22 cellular contexts compared by ENCODE assay signal in the genomic region with DNA sequence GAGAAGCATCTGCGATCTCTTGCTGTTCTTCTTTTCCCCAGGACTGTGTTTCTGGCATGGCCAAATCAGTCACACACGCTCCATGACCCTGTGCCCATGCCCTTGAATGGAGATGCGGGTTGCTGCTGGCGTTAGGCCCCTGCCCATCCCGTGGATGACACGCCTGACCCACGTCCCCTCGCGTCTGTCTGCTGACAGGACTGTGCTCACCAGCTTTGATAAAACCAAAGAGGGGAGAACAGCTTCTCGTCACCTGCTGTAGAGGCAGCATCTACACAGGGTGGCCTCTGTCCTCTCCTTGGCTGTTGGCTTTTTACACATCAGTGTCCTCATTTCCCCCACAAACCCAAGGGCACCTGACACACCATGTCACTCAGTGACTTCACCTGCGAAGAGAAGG. TPM values are rescaled to one million over a fixed set of nuclear protein-coding genes. Genes with fewer than 3 reads are reported as not detected.
DNase-seq lines count a peak whose midpoint lies in the region; ATAC-seq, FAIRE-seq and TF ChIP-seq lines count a peak whose summit lies in the region.
"Had no signal": no experiment of that assay in that cellular context is flagged by ENCODE, and none has a peak within 500 bp of the region (broad histone marks: within the 10 kb centered on the region; RNA-seq: fewer than 3 reads in every experiment).

No MANE protein-coding gene starts in this region.

- H3K9ac ChIP-seq in H1 (replicated peaks in 1 of 4; ENCODE audit: extremely low read depth in 1 of 4, low read depth in 3 of 4, low read length in 3 of 4) (no peak overlapping the region), mesenchymal stem cell (ENCODE audit: low read length) (no peak overlapping the region)
- H3K9ac ChIP-seq: KMS-11 had no signal

- H3K4me2 ChIP-seq in H1 (ENCODE audit: insufficient read depth in 1 of 2, low read depth in 2 of 2, low read length in 2 of 2) (no peak overlapping the region), mesenchymal stem cell (ENCODE audit: low read length, poor library complexity, severe bottlenecking) (no peak overlapping the region)
- H3K4me2 ChIP-seq: KMS-11 had no signal

- H4K5ac ChIP-seq in H1 (ENCODE audit: insufficient read length, low read depth, low read length), result no peak overlapping the region

- H3K14ac ChIP-seq in H1 (ENCODE audit: insufficient read length) (no peak overlapping the region), mesenchymal stem cell (ENCODE audit: low read length in 2 of 2) (no peak overlapping the region)

- H2AK5ac ChIP-seq in H1 (ENCODE audit: low read depth, low read length) (no peak overlapping the region), mesenchymal stem cell (ENCODE audit: low read length, severe bottlenecking) (no peak overlapping the region)

- ATAC-seq in right cardiac atrium (peak; percentile 94 to 95), HG03439 (IDR thresholded peaks at IDR 0.05; ENCODE audit: unreplicated experiment) (no peak)
- ATAC-seq: SK-N-SH treated with all-trans-retinoic acid at 6 μM for 48 hours had no signal

- no peaks in the 10 kb centered on the region for H3K79me1 ChIP-seq in H1 (ENCODE audit: low read depth, low read length)
- no peaks in the 10 kb centered on the region for H3K79me1 ChIP-seq in mesenchymal stem cell (replicated peaks; ENCODE audit: low read length, poor library complexity, severe bottlenecking)

- H3K27ac ChIP-seq in H1 (ENCODE audit: low read depth, low read length) (no peak overlapping the region), cardiac muscle cell (peak overlapping the region; percentile 94), right cardiac atrium (ENCODE audit: low read length) (peak overlapping the region; percentile 90), thyroid gland (peak overlapping the region; percentile 74 to 90 (median 82)), mesenchymal stem cell (ENCODE audit: low read length, poor library complexity, severe bottlenecking) (no peak overlapping the region), stomach (no peak overlapping the region)
- H3K27ac ChIP-seq: KMS-11 had no signal

- no peak overlapping the region for H4K91ac ChIP-seq in H1 (replicated peaks; ENCODE audit: insufficient read length, low read length)
- H4K91ac ChIP-seq in mesenchymal stem cell (ENCODE audit: low read length), result no peak overlapping the region

- WGBS in H1 (ENCODE audit: extremely low coverage in 1 of 2, insufficient coverage in 1 of 2, insufficient read length in 1 of 2, insufficient replicate concordance in 2 of 2, low coverage in 1 of 2, low lambda C conversion rate in 2 of 2, missing lambda C conversion rate in 1 of 2), 2 experiments, result 94% methylated on average over 11 of the region's 11 CpGs; no CpG with 5 or more reads in 1 of the 2 experiments
- WGBS in right cardiac atrium, result 59% methylated on average over 11 of the region's 11 CpGs
- 83 to 89% methylated on average over 11 of the region's 11 CpGs for WGBS in thyroid gland, 2 donors
- WGBS in mesenchymal stem cell, result 84% methylated on average over 11 of the region's 11 CpGs
- WGBS in stomach, 5 donors, result 78 to 91% (median 89%) methylated on average over 4 to 11 of the region's 11 CpGs

- no peak overlapping the region for H3K4me3 ChIP-seq in H1 (ENCODE audit: extremely low read depth in 1 of 4, insufficient read depth in 2 of 4, low read depth in 3 of 4, low read length in 4 of 4)
- H3K4me3 ChIP-seq in cardiac muscle cell, result no peak overlapping the region
- H3K4me3 ChIP-seq in right cardiac atrium (ENCODE audit: low read length), result no peak overlapping the region
- H3K4me3 ChIP-seq in thyroid gland (replicated peaks in 1 of 3), result no peak overlapping the region
- H3K4me3 ChIP-seq in mesenchymal stem cell (ENCODE audit: insufficient read depth in 1 of 2, low read depth in 1 of 2, low read length in 2 of 2), result no peak overlapping the region
- no peak overlapping the region for H3K4me3 ChIP-seq in stomach

- H3K4ac ChIP-seq in H1 (replicated peaks; ENCODE audit: insufficient read length, low read depth, low read length) (no peak overlapping the region), mesenchymal stem cell (ENCODE audit: low read depth in 1 of 2, low read length in 2 of 2) (no peak overlapping the region)

- intact Hi-C loops in right cardiac atrium (cut with DNase I), result no loop called here
- intact Hi-C loops in thyroid gland (cut with DNase I), result no loop called here
- intact Hi-C loops in stomach (cut with DNase I; ENCODE audit: low total_unique reads), result no loop called here

- H2BK120ac ChIP-seq in H1 (replicated peaks; ENCODE audit: low read depth, low read length) (no peak overlapping the region), mesenchymal stem cell (ENCODE audit: low read depth, low read length) (no peak overlapping the region)

- peaks cover 0 to 7% (median 0%) of the 10 kb centered on the region in 4 experiments; a peak in 3 of 7 replicates for H3K4me1 ChIP-seq in H1 (replicated peaks in 1 of 4; ENCODE audit: control insufficient read depth in 3 of 4, insufficient read depth in 4 of 4, low read length in 3 of 4)
- H3K4me1 ChIP-seq in cardiac muscle cell (ENCODE audit: low read depth), result peaks cover 17% of the 10 kb centered on the region
- peaks cover 7% of the 10 kb centered on the region for H3K4me1 ChIP-seq in right cardiac atrium (ENCODE audit: control insufficient read depth, insufficient read depth, low read length)
- H3K4me1 ChIP-seq in thyroid gland, result peaks cover 6 to 13% of the 10 kb centered on the region in 2 donors
- H3K4me1 ChIP-seq in mesenchymal stem cell (ENCODE audit: control insufficient read depth, insufficient read depth, low read depth, low read length), result no peaks in the 10 kb centered on the region
- H3K4me1 ChIP-seq in stomach, result no peaks in the 10 kb centered on the region

- H3K18ac ChIP-seq in H1 (ENCODE audit: extremely low read depth, low read length), result no peak overlapping the region
- no peak overlapping the region for H3K18ac ChIP-seq in mesenchymal stem cell (ENCODE audit: low read depth in 1 of 2, low read length in 2 of 2)

- H2AFZ ChIP-seq in H1 (ENCODE audit: low read length) (peak overlapping the region; percentile 42; the same call in 1 of the 2 replicates), mesenchymal stem cell (ENCODE audit: low read depth, low read length) (no peak overlapping the region)

- H3K36me3 ChIP-seq in H1 (ENCODE audit: control insufficient read depth in 2 of 4, insufficient read depth in 4 of 4, low read length in 3 of 4) (no peaks in the 10 kb centered on the region), cardiac muscle cell (no peaks in the 10 kb centered on the region), thyroid gland (no peaks in the 10 kb centered on the region), mesenchymal stem cell (ENCODE audit: control insufficient read depth in 1 of 2, insufficient read depth in 2 of 2, low read depth in 1 of 2, low read length in 2 of 2) (no peaks in the 10 kb centered on the region), stomach (no peaks in the 10 kb centered on the region)

- no peak for TF ChIP-seq RAD21 in H1 (IDR thresholded peaks at IDR 0.05 in 1 of 2, conservative IDR thresholded peaks at IDR 0.05 in 1 of 2; ENCODE audit: low read depth in 2 of 2, low read length in 2 of 2)

- H2BK15ac ChIP-seq in H1 (ENCODE audit: low read length), result peak overlapping the region; percentile 89; the same call in 1 of the 2 replicates
- no peak overlapping the region for H2BK15ac ChIP-seq in mesenchymal stem cell (ENCODE audit: low read depth, poor library complexity, severe bottlenecking)

- CTCF ChIA-PET in H1 (lab: Charles Lee; ENCODE audit: partially characterized antibody), result interaction anchor here (1.0 kb wide), 1 partner anchor 16 kb away, joined by 4 read pairs; no protein-coding TSS in a partner anchor

- no peak for DNase-seq in H1 (ENCODE audit: low read depth in 1 of 2, low spot score in 2 of 2)
- DNase-seq in cardiac muscle cell (ENCODE audit: low read depth in 1 of 2, low spot score in 1 of 2), result peak in 1 of 2 donors; percentile 35
- peak; percentile 75 to 92 (median 83) for DNase-seq in right cardiac atrium
- peak; percentile 15 to 31 for DNase-seq in thyroid gland
- DNase-seq in mesenchymal stem cell, result no peak
- DNase-seq in stomach, result no peak
- DNase-seq in activated gamma-delta T cell treated with Interleukin-2 at 50 U/mL for 16 hours, result no peak
- DNase-seq: ACHN, EL, GOT3, MV-4-11, NCI-H1694 treated with DMSO at 0.1 percent for 48 hours, NCI-H2227 treated with DMSO at 0.1 percent for 48 hours, NCI-H82, SIG-M5 had no signal

- no peak overlapping the region; the same call in 1 of the 2 replicates for H2BK20ac ChIP-seq in H1 (ENCODE audit: low read length)

- TF ChIP-seq POLR2A in H1 (IDR thresholded peaks at IDR 0.05; ENCODE audit: control extremely low read depth in 1 of 2, low read depth in 2 of 2, low read length in 2 of 2) (no peak), thyroid gland (IDR thresholded peaks at IDR 0.05) (no peak), stomach (IDR thresholded peaks at IDR 0.05) (no peak)

- H2BK5ac ChIP-seq in H1 (ENCODE audit: low read depth, low read length), result no peak overlapping the region; the same call in 1 of the 2 replicates
- no peak overlapping the region for H2BK5ac ChIP-seq in mesenchymal stem cell (ENCODE audit: low read depth, low read length, poor library complexity, severe bottlenecking)

- no peaks in the 10 kb centered on the region for H4K20me1 ChIP-seq in H1 (replicated peaks in 1 of 2; ENCODE audit: control insufficient read depth in 1 of 2, insufficient read depth in 2 of 2, low read length in 2 of 2)

- no peak for TF ChIP-seq EP300 in H1 (IDR thresholded peaks at IDR 0.05; ENCODE audit: borderline replicate concordance in 1 of 2, low read depth in 2 of 2, low read length in 2 of 2)
- no peak for TF ChIP-seq EP300 in stomach (IDR thresholded peaks at IDR 0.05)

- no peak for TF ChIP-seq CTCF in H1 (IDR thresholded peaks at IDR 0.05; ENCODE audit: control extremely low read depth in 1 of 3, insufficient read depth in 1 of 3, low read depth in 1 of 3, low read length in 3 of 3)
- no peak for TF ChIP-seq CTCF in cardiac muscle cell (IDR thresholded peaks at IDR 0.05; ENCODE audit: low read depth, low read length)
- TF ChIP-seq CTCF in thyroid gland (IDR thresholded peaks at IDR 0.05), result no peak
- no peak for TF ChIP-seq CTCF in stomach (IDR thresholded peaks at IDR 0.05)

- FAIRE-seq in H1 (lab: Jason Lieb, UNC), result no peak
- FAIRE-seq: GM12891 had no signal

- H3K56ac ChIP-seq in H1 (replicated peaks; ENCODE audit: insufficient read length, low read depth, low read length), result no peak overlapping the region

- H3K9me3 ChIP-seq in H1 (ENCODE audit: insufficient read depth in 2 of 2, low read depth in 1 of 2, low read length in 1 of 2), result no peaks in the 10 kb centered on the region
- H3K9me3 ChIP-seq in cardiac muscle cell (ENCODE audit: low read depth), result no peaks in the 10 kb centered on the region
- H3K9me3 ChIP-seq in right cardiac atrium (ENCODE audit: control insufficient read depth, low read length), result no peaks in the 10 kb centered on the region
- H3K9me3 ChIP-seq in thyroid gland, result no peaks in the 10 kb centered on the region
- H3K9me3 ChIP-seq in mesenchymal stem cell (ENCODE audit: control insufficient read depth, low read length), result no peaks in the 10 kb centered on the region
- H3K9me3 ChIP-seq in stomach, result no peaks in the 10 kb centered on the region

- H3K79me2 ChIP-seq in H1 (ENCODE audit: control insufficient read depth in 1 of 2, insufficient read depth in 2 of 2, low read length in 2 of 2), result no peaks in the 10 kb centered on the region

- H3K23ac ChIP-seq in H1 (ENCODE audit: insufficient read length), result no peak overlapping the region
- H3K23ac ChIP-seq in mesenchymal stem cell (ENCODE audit: low read length in 2 of 2), result no peak overlapping the region

- no peaks in the 10 kb centered on the region for H3K27me3 ChIP-seq in H1 (replicated peaks in 1 of 4; ENCODE audit: control insufficient read depth in 3 of 4, extremely low read depth in 1 of 4, insufficient read depth in 3 of 4, low read length in 3 of 4)
- no peaks in the 10 kb centered on the region for H3K27me3 ChIP-seq in cardiac muscle cell
- no peaks in the 10 kb centered on the region for H3K27me3 ChIP-seq in right cardiac atrium (ENCODE audit: control insufficient read depth, insufficient read depth)
- H3K27me3 ChIP-seq in thyroid gland, result no peaks in the 10 kb centered on the region
- peaks cover 0 to 3% of the 10 kb centered on the region in 2 experiments for H3K27me3 ChIP-seq in mesenchymal stem cell (ENCODE audit: control insufficient read depth in 1 of 2, insufficient read depth in 1 of 2, low read length in 2 of 2)
- no peaks in the 10 kb centered on the region for H3K27me3 ChIP-seq in stomach

- H4K8ac ChIP-seq in H1 (ENCODE audit: extremely low read depth, insufficient read depth, low read length) (no peak overlapping the region; the same call in 1 of the 2 replicates), mesenchymal stem cell (ENCODE audit: low read length) (no peak overlapping the region)

- H3K23me2 ChIP-seq in H1 (ENCODE audit: low read depth, low read length), result no peaks in the 10 kb centered on the region

- POLR2A ChIA-PET in H1 (lab: Charles Lee; ENCODE audit: partially characterized antibody), result no interaction called here

- H2BK12ac ChIP-seq in H1 (ENCODE audit: low read depth, low read length), result peak overlapping the region; percentile 41; the same call in 1 of the 2 replicates
- no peak overlapping the region for H2BK12ac ChIP-seq in mesenchymal stem cell (ENCODE audit: low read length in 2 of 2)

RNA-seq across cellular contexts. Expression of gene MT1HL1, which starts 6.9 kb away (rescaled TPM):
- total RNA-seq in H1 (2021; fragmentation: NEBNext Ultra II Directional; extraction: Animal tissue kit (Norgen Biotek cat#: 25700)), result not detected in 2 replicates
- polyA plus RNA-seq in H1 (2011; rRNA removed) (not detected in 2 replicates), cardiac muscle cell (not detected in 2 replicates), right cardiac atrium (not detected), stomach (not detected)
- not detected for polyA plus RNA-seq in H1 (2011; cell fraction: cytosol; rRNA removed)
- polyA plus RNA-seq in H1 (2011; cell fraction: nucleus; rRNA removed), result not detected
- not detected in 4 replicates for polyA plus RNA-seq in H1 (2012, experiment 1 of 2)
- not detected for polyA plus RNA-seq in H1 (2012, experiment 2 of 2)
- polyA plus RNA-seq in H1 (2013, experiment 1 of 2), result not detected
- not detected for polyA plus RNA-seq in H1 (2013, experiment 2 of 2)
- polyA minus RNA-seq in H1 (2011; rRNA and poly(A)+ RNA removed), result not detected in 2 replicates
- not detected for polyA minus RNA-seq in H1 (2011; cell fraction: cytosol; rRNA and poly(A)+ RNA removed)
- polyA minus RNA-seq in H1 (2011; cell fraction: nucleus; rRNA and poly(A)+ RNA removed), result not detected
- total RNA-seq in cardiac muscle cell (not detected in 2 replicates), right cardiac atrium (not detected), thyroid gland (not detected), stomach (not detected)
- not detected for polyA plus RNA-seq in mesenchymal stem cell (2013, experiment 1 of 2)
- not detected for polyA plus RNA-seq in mesenchymal stem cell (2013, experiment 2 of 2)
- total RNA-seq: HT-29, RPMI7951 had no signal
- polyA plus RNA-seq: CD14-positive monocyte had no signal

RNA-seq across cellular contexts. Expression of gene RYR2, which starts 44.6 kb away (rescaled TPM):
- total RNA-seq in H1 (2021; fragmentation: NEBNext Ultra II Directional; extraction: Animal tissue kit (Norgen Biotek cat#: 25700)), result 4.4 and 4.7 TPM in 2 replicates
- polyA plus RNA-seq in H1 (2011; rRNA removed) (1.0 and 1.3 TPM in 2 replicates), cardiac muscle cell (29.8 and 34.4 TPM in 2 replicates), right cardiac atrium (166 TPM), stomach (1 to 10 TPM in 1 of 3 donors, under 1 TPM in 2; 0.25 to 1.4 (median 0.61) TPM)
- 2.1 TPM for polyA plus RNA-seq in H1 (2011; cell fraction: cytosol; rRNA removed)
- polyA plus RNA-seq in H1 (2011; cell fraction: nucleus; rRNA removed), result 3.0 TPM
- 1.5 to 2.9 TPM (median 1.9 TPM) in 4 replicates for polyA plus RNA-seq in H1 (2012, experiment 1 of 2)
- 0.22 TPM for polyA plus RNA-seq in H1 (2012, experiment 2 of 2)
- polyA plus RNA-seq in H1 (2013, experiment 1 of 2), result 3.9 TPM
- 3.1 TPM for polyA plus RNA-seq in H1 (2013, experiment 2 of 2)
- polyA minus RNA-seq in H1 (2011; rRNA and poly(A)+ RNA removed), result 11.5 and 11.6 TPM in 2 replicates
- 3.5 TPM for polyA minus RNA-seq in H1 (2011; cell fraction: cytosol; rRNA and poly(A)+ RNA removed)
- polyA minus RNA-seq in H1 (2011; cell fraction: nucleus; rRNA and poly(A)+ RNA removed), result 25.2 TPM
- total RNA-seq in cardiac muscle cell (87.1 and 155 TPM in 2 replicates), right cardiac atrium (100 to 1,000 TPM; 479 to 716 (median 511) TPM), thyroid gland (10 to 100 TPM in 3 of 4 donors, 1 to 10 TPM in 1; 6.6 to 31.8 (median 28.2) TPM), stomach (10 to 100 TPM in 2 of 5 donors, 1 to 10 TPM in 3; 1.8 to 33.5 (median 3.5) TPM)
- polyA plus RNA-seq in mesenchymal stem cell (2013, experiment 1 of 2), result 0.04 TPM
- 0.01 TPM for polyA plus RNA-seq in mesenchymal stem cell (2013, experiment 2 of 2)
- total RNA-seq: HT-29 had no signal
- polyA plus RNA-seq: CD14-positive monocyte had no signal

Comparison
In these comparisons a context has a peak if more than half of its experiments do, and no peak if none do; other contexts are left out.
1. DNase-seq: peak in right cardiac atrium (3 of 3) and thyroid gland (2 of 2); none in H1 (0 of 2), mesenchymal stem cell (single experiment), stomach (single experiment) and activated gamma-delta T cell treated with Interleukin-2 at 50 U/mL for 16 hours (single experiment).
2. H3K27ac ChIP-seq: peak in cardiac muscle cell (single experiment), right cardiac atrium (single experiment) and thyroid gland (3 of 3); none in H1 (single experiment), mesenchymal stem cell (single experiment) and stomach (0 of 5).